1 cellular context compared by ENCODE assay signal in genomic region chr15:82805994-82806406, GRCh38.
TF ChIP-seq lines count a peak whose summit lies in the region.

Gene FSD2 (minus strand): TSS chr15:82806069. CDS start chr15:82787390, 18,679 bp downstream.

TF ChIP-seq in GM12878, 131 proteins besides CTCF, POLR2A, EP300 and RAD21 (continued from another document and continues in another):
- TF ChIP-seq E2F4 (IDR thresholded peaks at IDR 0.05; ENCODE audit: low read depth, low read length) (no peak), TAF1 (IDR thresholded peaks at IDR 0.05; ENCODE audit: borderline replicate concordance, low read depth, low read length) (0 out of 2 replicates have a peak, but pooled peaks have one; percentile 9), HDAC6 (IDR thresholded peaks at IDR 0.05; ENCODE audit: unreplicated experiment) (no peak), SP1 (IDR thresholded peaks at IDR 0.05; ENCODE audit: low read depth, low read length) (peak; percentile 70), SMC3 (IDR thresholded peaks at IDR 0.05; ENCODE audit: borderline replicate concordance, low read length) (no peak; the same call in 1 of the 2 replicates), LARP7 (IDR thresholded peaks at IDR 0.05) (no peak), CHD4 (IDR thresholded peaks at IDR 0.05) (no peak), ATF7 (IDR thresholded peaks at IDR 0.05; ENCODE audit: low read depth) (peak; percentile 80), ZBTB4 (CRISPR knock-in tag; IDR thresholded peaks at IDR 0.05) (no peak), BCLAF1 (IDR thresholded peaks at IDR 0.05) (no peak), SIN3A (IDR thresholded peaks at IDR 0.05; ENCODE audit: low read depth, low read length) (no peak), CBX3 (IDR thresholded peaks at IDR 0.05; ENCODE audit: borderline replicate concordance, low read depth) (no peak), FOXM1 (IDR thresholded peaks at IDR 0.05; ENCODE audit: low read depth, low read length) (peak; percentile 67; the same call in 1 of the 2 replicates), BCL11A (IDR thresholded peaks at IDR 0.05; ENCODE audit: low read depth, low read length) (peak; percentile 84), CBX5 (IDR thresholded peaks at IDR 0.05; ENCODE audit: low read depth) (no peak), BCL3 (IDR thresholded peaks at IDR 0.05; ENCODE audit: borderline replicate concordance, insufficient read depth, low read depth, low read length, poor library complexity, severe bottlenecking) (peak; percentile 21), MEF2A (IDR thresholded peaks at IDR 0.05; ENCODE audit: insufficient read depth, low read depth, low read length) (peak; percentile 96), HCFC1 (IDR thresholded peaks at IDR 0.05; ENCODE audit: low read length) (no peak), ZBTB33 (IDR thresholded peaks at IDR 0.05) (no peak), IKZF2 (IDR thresholded peaks at IDR 0.05) (peak; percentile 65 to 73; a peak in 3 of 4 replicates), MTA2 (IDR thresholded peaks at IDR 0.05; ENCODE audit: low read depth) (peak; percentile 67), SPI1 (IDR thresholded peaks at IDR 0.05; ENCODE audit: borderline replicate concordance, insufficient read depth, low read depth, low read length) (no peak), SRF (IDR thresholded peaks at IDR 0.05; ENCODE audit: low read depth in 2 of 2, low read length in 2 of 2) (no peak), BHLHE40 (IDR thresholded peaks at IDR 0.05; ENCODE audit: borderline replicate concordance in 1 of 2, low read depth in 2 of 2, low read length in 1 of 2) (peak; percentile 84 to 90), NFXL1 (IDR thresholded peaks at IDR 0.05; ENCODE audit: borderline replicate concordance) (no peak), RFX5 (IDR thresholded peaks at IDR 0.05; ENCODE audit: low read depth, low read length) (no peak), EZH2 (IDR thresholded peaks at IDR 0.05; ENCODE audit: borderline replicate concordance, control insufficient read depth, low read depth, low read length) (no peak), ATF2 (IDR thresholded peaks at IDR 0.05; ENCODE audit: low read length) (peak; percentile 28; the same call in 1 of the 2 replicates), ZZZ3 (IDR thresholded peaks at IDR 0.05; ENCODE audit: control insufficient read depth, insufficient read length, low read depth) (no peak), ATF3 (IDR thresholded peaks at IDR 0.05; ENCODE audit: borderline replicate concordance, extremely low read depth, low read depth, low read length) (peak; percentile 37; the same call in 1 of the 2 replicates), NFIC (IDR thresholded peaks at IDR 0.05; ENCODE audit: low read depth, low read length) (peak; percentile 81), SUPT20H (IDR thresholded peaks at IDR 0.05; ENCODE audit: borderline replicate concordance, control insufficient read depth, low read depth, low read length) (no peak), PAX5 (IDR thresholded peaks at IDR 0.05; ENCODE audit: borderline replicate concordance, low read depth, low read length) (peak; percentile 97), ZBED1 (IDR thresholded peaks at IDR 0.05; ENCODE audit: borderline replicate concordance) (no peak), TCF12 (IDR thresholded peaks at IDR 0.05; ENCODE audit: low read depth, low read length) (no peak), SKIL (IDR thresholded peaks at IDR 0.05; ENCODE audit: low read depth, poor library complexity, severe bottlenecking) (peak; percentile 87), SUZ12 (IDR thresholded peaks at IDR 0.05; ENCODE audit: unreplicated experiment) (no peak), STAT3 (IDR thresholded peaks at IDR 0.05; ENCODE audit: low read depth, low read length) (no peak), YBX1 (IDR thresholded peaks at IDR 0.05) (no peak), MYC (IDR thresholded peaks at IDR 0.05; ENCODE audit: insufficient read depth, insufficient read length, insufficient replicate concordance, low read length, severe bottlenecking) (no peak), BMI1 (IDR thresholded peaks at IDR 0.05; ENCODE audit: borderline replicate concordance) (no peak), TCF3 (IDR thresholded peaks at IDR 0.05; ENCODE audit: borderline replicate concordance, insufficient read depth, low read depth, low read length) (peak; percentile 37; the same call in 1 of the 2 replicates), ZNF217 (IDR thresholded peaks at IDR 0.05) (no peak), IRF5 (IDR thresholded peaks at IDR 0.05; ENCODE audit: borderline replicate concordance) (no peak)
